In the genomic region with DNA sequence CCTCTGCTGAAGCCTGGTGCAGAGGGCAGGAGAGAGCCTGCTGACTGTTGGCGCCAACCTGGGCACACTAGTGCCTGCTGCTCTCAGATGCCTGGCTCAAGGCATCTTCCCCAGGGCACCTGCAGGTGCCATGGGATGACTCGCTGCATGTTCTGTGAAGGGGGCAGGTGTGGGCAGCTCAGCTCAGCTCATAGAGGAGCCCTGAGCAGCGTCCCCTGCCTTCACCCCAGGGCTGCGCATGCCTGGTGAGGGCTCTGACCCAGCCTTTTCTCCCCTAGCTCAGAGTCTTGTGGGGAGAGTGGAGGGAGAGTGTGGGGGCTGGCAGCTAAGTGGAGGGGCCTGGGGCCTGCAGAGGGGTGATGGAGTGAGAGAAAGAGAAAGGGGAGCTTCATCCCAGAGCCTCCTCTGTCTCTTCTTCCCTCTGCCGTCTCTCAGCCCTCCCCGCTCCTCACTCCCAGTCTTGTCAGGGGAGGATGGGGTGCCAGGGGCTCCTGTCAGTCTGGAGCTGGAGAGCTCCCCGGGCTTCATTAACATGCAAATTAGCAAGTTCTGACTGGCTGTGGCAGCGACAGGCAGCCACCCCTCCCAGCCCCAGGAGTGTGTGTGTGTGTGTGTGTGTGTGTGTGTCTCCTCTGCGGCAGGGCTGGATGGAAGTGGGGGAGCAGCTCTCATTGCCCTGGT, we compare ENCODE assay signal across 9 cellular contexts. TPM values are rescaled to one million over a fixed set of nuclear protein-coding genes. Genes with fewer than 3 reads are reported as not detected.
A peak's percentile ranks its signal among the peaks of the same experiment; 100 is the strongest.
DNase-seq lines count a peak whose midpoint lies in the region; ATAC-seq and TF ChIP-seq lines count a peak whose summit lies in the region.
"Had no signal": no experiment of that assay in that cellular context is flagged by ENCODE, and none has a peak within 500 bp of the region (broad histone marks: within the 10 kb centered on the region; RNA-seq: fewer than 3 reads in every experiment).

No MANE protein-coding gene starts in this region.

- peak; percentile 84 for DNase-seq in A673 (ENCODE audit: low spot score)
- DNase-seq in RPMI8226, result peak; percentile 63
- DNase-seq in hypothalamus (lab: John Stamatoyannopoulos, UW), result peak in 35 of 51 donors; percentile 19 to 84 (median 55)
- DNase-seq in lower leg skin (ENCODE audit: low spot score in 2 of 2), result no peak
- no peak for DNase-seq in HEK293T (ENCODE audit: extremely low spot score)
- no peak for DNase-seq in activated T-cell treated with anti-CD3 and anti-CD28 coated beads for 4 hours
- DNase-seq: lower lobe of right lung had no signal

- intact Hi-C loops in A673 (cut with micrococcal nuclease; ENCODE audit: unreplicated experiment) (no loop called here), lower leg skin (cut with DNase I; ENCODE audit: low total_unique reads) (no loop called here)

- 16 to 31% methylated on average over 7 to 8 of the region's 9 CpGs for WGBS in lower leg skin, 2 donors

- H3K9ac ChIP-seq in HUES48 (ENCODE audit: low read depth, low read length), result no peak overlapping the region

- TF ChIP-seq CTCF in A673 (conservative IDR thresholded peaks at IDR 0.05; ENCODE audit: low read depth, low read length) (0 out of 2 replicates have a peak, but pooled peaks have one; percentile 11), lower leg skin (IDR thresholded peaks at IDR 0.05) (no peak)

- H3K36me3 ChIP-seq in A673 (ENCODE audit: insufficient read depth, low read length, poor library complexity, severe bottlenecking) (no peaks in the 10 kb centered on the region), HUES48 (ENCODE audit: control insufficient read depth, insufficient read depth, low read length) (no peaks in the 10 kb centered on the region)
- H3K36me3 ChIP-seq: lower lobe of right lung had no signal

- no peak for ATAC-seq in GM19035 (IDR thresholded peaks at IDR 0.05; ENCODE audit: unreplicated experiment)
- ATAC-seq: lower lobe of right lung had no signal

- no peak overlapping the region for H3K4me3 ChIP-seq in A673 (ENCODE audit: low read depth, low read length, poor library complexity, severe bottlenecking)
- peak overlapping the region; percentile 30 for H3K4me3 ChIP-seq in HUES48 (ENCODE audit: low read depth, low read length)
- no peak overlapping the region for H3K4me3 ChIP-seq in lower leg skin (ENCODE audit: low read depth, poor library complexity, severe bottlenecking)
- H3K4me3 ChIP-seq: lower lobe of right lung had no signal

- CTCF ChIA-PET in A673 (lab: Charles Lee), result interaction anchor here (0.9 kb wide), 1 partner anchor 113 kb away, joined by 4 read pairs; no protein-coding TSS in a partner anchor
- CTCF ChIA-PET in HEK293T (lab: Yijun Ruan, JAX), result interaction anchor here (1.0 to 1.1 kb wide), 2 partner anchors 8 to 35 kb away, joined by 3 read pairs; no protein-coding TSS in a partner anchor

- H3K27me3 ChIP-seq in A673 (replicated peaks; ENCODE audit: insufficient read depth, low read depth, low read length, poor library complexity) (no peaks in the 10 kb centered on the region), HUES48 (ENCODE audit: control insufficient read depth, insufficient read depth, low read length) (peaks cover 16% of the 10 kb centered on the region)

- no peak overlapping the region for H3K27ac ChIP-seq in A673 (ENCODE audit: low read depth, low read length, poor library complexity, severe bottlenecking)
- H3K27ac ChIP-seq in HUES48 (ENCODE audit: low read depth, low read length), result no peak overlapping the region
- H3K27ac ChIP-seq: lower lobe of right lung had no signal

- no peak for TF ChIP-seq POLR2A in lower leg skin (IDR thresholded peaks at IDR 0.05)

- POLR2A ChIA-PET in A673 (lab: Charles Lee; ENCODE audit: low non-redundant PET) (interaction anchor here (0.6 kb wide), 1 partner anchor 1823 kb away, joined by 3 read pairs; no protein-coding TSS in a partner anchor), HEK293T (lab: Yijun Ruan, JAX) (interaction anchor here (0.6 kb wide), 1 partner anchor 493 kb away, joined by 3 read pairs; no protein-coding TSS in a partner anchor)

- H3K9me3 ChIP-seq in A673 (ENCODE audit: low read depth, low read length, poor library complexity, severe bottlenecking) (no peaks in the 10 kb centered on the region), HUES48 (ENCODE audit: control insufficient read depth, insufficient read depth, low read length) (no peaks in the 10 kb centered on the region)
- H3K9me3 ChIP-seq: lower lobe of right lung had no signal

- H3K4me1 ChIP-seq in A673 (ENCODE audit: insufficient read depth, low read length, poor library complexity, severe bottlenecking) (peaks cover 34% of the 10 kb centered on the region), HUES48 (ENCODE audit: control insufficient read depth, insufficient read depth, low read length) (peaks cover 32% of the 10 kb centered on the region)
- H3K4me1 ChIP-seq: lower lobe of right lung had no signal

- no TSS peak for BruUV-seq in A673 (replicated peaks; lab: Mats Ljungman, UMichigan)

TF ChIP-seq in HEK293T, 16 proteins besides CTCF, POLR2A, EP300 and RAD21:
- TF ChIP-seq TARDBP (IDR thresholded peaks at IDR 0.05), result no peak

RNA-seq across cellular contexts. Expression of gene FOXO6, which starts 33.8 kb away (rescaled TPM):
- total RNA-seq in A673 (2021), result 6.1 and 7.6 TPM in 2 replicates
- total RNA-seq in lower leg skin, result 1 to 10 TPM in 3 of 4 donors, under 1 TPM in 1; 0.15 to 3.5 (median 1.5) TPM

Comparison
In these comparisons a context has a peak if more than half of its experiments do, and no peak if none do; other contexts are left out.
1. DNase-seq: peak in A673 (single experiment), RPMI8226 (single experiment) and hypothalamus (35 of 51); none in lower leg skin (0 of 2), HEK293T (single experiment) and activated T-cell treated with anti-CD3 and anti-CD28 coated beads for 4 hours (single experiment).